Comparison of ENCODE assay signal across 15 cellular contexts in genomic region chr14:64217747-64218146, GRCh38.
DNase-seq lines count a peak whose midpoint lies in the region; ATAC-seq and TF ChIP-seq lines count a peak whose summit lies in the region.
"Had no signal": no experiment of that assay in that cellular context is flagged by ENCODE, and none has a peak within 500 bp of the region (broad histone marks: within the 10 kb centered on the region; RNA-seq: fewer than 3 reads in every experiment).

No MANE protein-coding gene starts in this region.

- CTCF ChIA-PET in WTC11 (lab: Charles Lee): no interaction called here

- no peaks in the 10 kb centered on the region for H3K9me3 Mint-ChIP-seq in WTC11

- H3K36me3 Mint-ChIP-seq in WTC11: peaks cover 75% of the 10 kb centered on the region

- H3K27me3 ChIP-seq in parathyroid adenoma (ENCODE audit: control insufficient read depth, insufficient read depth, low read length) (no peaks in the 10 kb centered on the region), colonic mucosa (no peaks in the 10 kb centered on the region)
- H3K27me3 ChIP-seq: breast epithelium, MG63, suprapubic skin had no signal

- peak; percentile 34 for ATAC-seq in GM18502 (IDR thresholded peaks at IDR 0.05; ENCODE audit: poor library complexity, unreplicated experiment)
- ATAC-seq in HG02759 (IDR thresholded peaks at IDR 0.05; ENCODE audit: unreplicated experiment): peak; percentile 18
- no peak for ATAC-seq in WTC11
- no peak for ATAC-seq in stimulated activated naive CD8-positive, alpha-beta T cell treated with anti-CD3 and anti-CD28 coated beads, Interleukin-15, Interleukin-2, amounts not matched to agents 100 U/mL and 50 U/mL, for 24 hours

- H3K27ac Mint-ChIP-seq in WTC11: 0 out of 2 replicates have a peak overlapping the region, but pooled peaks have one; percentile 28

- H3K9me3 ChIP-seq in parathyroid adenoma (ENCODE audit: control insufficient read depth, low read length) (no peaks in the 10 kb centered on the region), colonic mucosa (no peaks in the 10 kb centered on the region)
- H3K9me3 ChIP-seq: breast epithelium, MG63, suprapubic skin had no signal

- no peak for TF ChIP-seq CTCF in WTC11 (IDR thresholded peaks at IDR 0.05)
- no peak for TF ChIP-seq CTCF in parathyroid adenoma (IDR thresholded peaks at IDR 0.05)
- TF ChIP-seq CTCF in colonic mucosa (IDR thresholded peaks at IDR 0.05): no peak

- no peak overlapping the region for H3K4me3 ChIP-seq in parathyroid adenoma (ENCODE audit: low read depth, low read length)
- no peak overlapping the region for H3K4me3 ChIP-seq in colonic mucosa
- H3K4me3 ChIP-seq: breast epithelium, MG63, skin epidermis, suprapubic skin had no signal

- H3K4me3 Mint-ChIP-seq in WTC11: no peak overlapping the region

- DNase-seq in WTC11 (ENCODE audit: low spot score) (no peak), colonic mucosa (no peak), D341Med (ENCODE audit: low spot score) (no peak)
- no peak for DNase-seq in stimulated activated naive CD8-positive, alpha-beta T cell treated with anti-CD3 and anti-CD28 coated beads, Interleukin-15, Interleukin-2, amounts not matched to agents 100 U/mL and 50 U/mL, for 24 hours
- no peak for DNase-seq in stimulated activated CD4-positive, alpha-beta T cell treated with anti-CD3 and anti-CD28 coated beads, Interleukin-15, amount 100 ng/mL, for 24 hours
- DNase-seq: MG63; NCI-H446 treated with DMSO at 0.1 percent for 48 hours; SHP77; stimulated activated CD4-positive, alpha-beta T cell treated with anti-CD3 and anti-CD28 coated beads, Interleukin-4, amount 100 ng/mL, for 4 hours had no signal

- intact Hi-C loops in colonic mucosa (cut with DNase I): no loop called here

- no peaks in the 10 kb centered on the region for H3K79me2 ChIP-seq in parathyroid adenoma

- no peak overlapping the region for H3K9ac ChIP-seq in parathyroid adenoma
- H3K9ac ChIP-seq in colonic mucosa (ENCODE audit: low read depth in 2 of 2, low read length in 2 of 2): no peak overlapping the region

- peak overlapping the region; percentile 18 for H3K4me2 ChIP-seq in parathyroid adenoma (ENCODE audit: low read length)

- H2AFZ ChIP-seq in parathyroid adenoma: no peak overlapping the region

- H3K4me1 ChIP-seq in parathyroid adenoma: peaks cover 21% of the 10 kb centered on the region
- H3K4me1 ChIP-seq in colonic mucosa: no peaks in the 10 kb centered on the region
- H3K4me1 ChIP-seq: breast epithelium, suprapubic skin had no signal

- no peaks in the 10 kb centered on the region for H3K27me3 Mint-ChIP-seq in WTC11 (ENCODE audit: low read depth)

- H3K36me3 ChIP-seq in parathyroid adenoma (ENCODE audit: control insufficient read depth, insufficient read depth, low read length) (no peaks in the 10 kb centered on the region), colonic mucosa (peaks cover 32% of the 10 kb centered on the region)
- H3K36me3 ChIP-seq: breast epithelium, MG63 had no signal

- POLR2A ChIA-PET in WTC11 (lab: Charles Lee): no interaction called here

- H3K4me1 Mint-ChIP-seq in WTC11: no peaks in the 10 kb centered on the region

- H3K27ac ChIP-seq in parathyroid adenoma (no peak overlapping the region), colonic mucosa (no peak overlapping the region)
- H3K27ac ChIP-seq: suprapubic skin had no signal

TF ChIP-seq in WTC11, 78 proteins besides CTCF, POLR2A, EP300 and RAD21:
- TF ChIP-seq, protein P1, sequence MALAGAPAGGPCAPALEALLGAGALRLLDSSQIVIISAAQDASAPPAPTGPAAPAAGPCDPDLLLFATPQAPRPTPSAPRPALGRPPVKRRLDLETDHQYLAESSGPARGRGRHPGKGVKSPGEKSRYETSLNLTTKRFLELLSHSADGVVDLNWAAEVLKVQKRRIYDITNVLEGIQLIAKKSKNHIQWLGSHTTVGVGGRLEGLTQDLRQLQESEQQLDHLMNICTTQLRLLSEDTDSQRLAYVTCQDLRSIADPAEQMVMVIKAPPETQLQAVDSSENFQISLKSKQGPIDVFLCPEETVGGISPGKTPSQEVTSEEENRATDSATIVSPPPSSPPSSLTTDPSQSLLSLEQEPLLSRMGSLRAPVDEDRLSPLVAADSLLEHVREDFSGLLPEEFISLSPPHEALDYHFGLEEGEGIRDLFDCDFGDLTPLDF (CRISPR knock-in tag; IDR thresholded peaks at IDR 0.05): no peak
- TF ChIP-seq, protein P2, sequence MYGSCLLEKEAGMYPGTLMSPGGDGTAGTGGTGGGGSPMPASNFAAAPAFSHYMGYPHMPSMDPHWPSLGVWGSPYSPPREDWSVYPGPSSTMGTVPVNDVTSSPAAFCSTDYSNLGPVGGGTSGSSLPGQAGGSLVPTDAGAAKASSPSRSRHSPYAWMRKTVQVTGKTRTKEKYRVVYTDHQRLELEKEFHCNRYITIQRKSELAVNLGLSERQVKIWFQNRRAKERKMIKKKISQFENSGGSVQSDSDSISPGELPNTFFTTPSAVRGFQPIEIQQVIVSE (CRISPR knock-in tag; IDR thresholded peaks at IDR 0.05; ENCODE audit: borderline replicate concordance): no peak
- TF ChIP-seq RELA (CRISPR knock-in tag; IDR thresholded peaks at IDR 0.05; ENCODE audit: borderline replicate concordance): no peak
- TF ChIP-seq ETV6 (CRISPR knock-in tag; IDR thresholded peaks at IDR 0.05): no peak
- TF ChIP-seq, protein P3, sequence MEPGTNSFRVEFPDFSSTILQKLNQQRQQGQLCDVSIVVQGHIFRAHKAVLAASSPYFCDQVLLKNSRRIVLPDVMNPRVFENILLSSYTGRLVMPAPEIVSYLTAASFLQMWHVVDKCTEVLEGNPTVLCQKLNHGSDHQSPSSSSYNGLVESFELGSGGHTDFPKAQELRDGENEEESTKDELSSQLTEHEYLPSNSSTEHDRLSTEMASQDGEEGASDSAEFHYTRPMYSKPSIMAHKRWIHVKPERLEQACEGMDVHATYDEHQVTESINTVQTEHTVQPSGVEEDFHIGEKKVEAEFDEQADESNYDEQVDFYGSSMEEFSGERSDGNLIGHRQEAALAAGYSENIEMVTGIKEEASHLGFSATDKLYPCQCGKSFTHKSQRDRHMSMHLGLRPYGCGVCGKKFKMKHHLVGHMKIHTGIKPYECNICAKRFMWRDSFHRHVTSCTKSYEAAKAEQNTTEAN (CRISPR knock-in tag; IDR thresholded peaks at IDR 0.05): no peak
- no peak for TF ChIP-seq NFATC4 (CRISPR knock-in tag; IDR thresholded peaks at IDR 0.05)
- TF ChIP-seq JAZF1 (CRISPR knock-in tag; IDR thresholded peaks at IDR 0.05): no peak
- no peak for TF ChIP-seq ZNF263 (CRISPR knock-in tag; IDR thresholded peaks at IDR 0.05; ENCODE audit: low read depth)
- no peak for TF ChIP-seq IRF1 (CRISPR knock-in tag; IDR thresholded peaks at IDR 0.05)
- no peak for TF ChIP-seq GTF2I (CRISPR knock-in tag; conservative IDR thresholded peaks at IDR 0.05)
- TF ChIP-seq ZNF532 (CRISPR knock-in tag; IDR thresholded peaks at IDR 0.05; ENCODE audit: borderline replicate concordance): no peak

Comparison
In these comparisons a context has a peak if more than half of its experiments do, and no peak if none do; other contexts are left out.
1. ATAC-seq: peak in GM18502 (single experiment) and HG02759 (single experiment); none in WTC11 (single experiment) and stimulated activated naive CD8-positive, alpha-beta T cell treated with anti-CD3 and anti-CD28 coated beads, Interleukin-15, Interleukin-2, amounts not matched to agents 100 U/mL and 50 U/mL, for 24 hours (single experiment).